9 cellular contexts compared by ENCODE assay signal in genomic region chr11:86115542-86116385, GRCh38. TPM values are rescaled to one million over a fixed set of nuclear protein-coding genes. Genes with fewer than 3 reads are reported as not detected.
A peak's percentile ranks its signal among the peaks of the same experiment; 100 is the strongest.
DNase-seq lines count a peak whose midpoint lies in the region; ATAC-seq, FAIRE-seq and TF ChIP-seq lines count a peak whose summit lies in the region.
"Had no signal": no experiment of that assay in that cellular context is flagged by ENCODE, and none has a peak within 500 bp of the region (broad histone marks: within the 10 kb centered on the region; RNA-seq: fewer than 3 reads in every experiment).

No MANE protein-coding gene starts in this region.

- peak; percentile 67 for FAIRE-seq in keratinocyte (lab: Jason Lieb, UNC)

- H3K27ac ChIP-seq in OCI-LY3 (ENCODE audit: low read length): peak overlapping the region; percentile 84
- H3K27ac ChIP-seq in keratinocyte (ENCODE audit: control insufficient read depth, insufficient read depth, low read length): peak overlapping the region; percentile 86
- H3K27ac ChIP-seq: cardiac muscle cell had no signal

- H3K9ac ChIP-seq in OCI-LY3 (ENCODE audit: low read length) (peak overlapping the region; percentile 80), keratinocyte (ENCODE audit: control insufficient read depth, extremely low read depth, insufficient read depth, low read length) (peak overlapping the region; percentile 68)

- TF ChIP-seq POLR2A in GM18505 (IDR thresholded peaks at IDR 0.05; ENCODE audit: borderline replicate concordance, extremely low read depth, insufficient read depth, insufficient read length): no peak

- TF ChIP-seq CTCF in HFFc6 (IDR thresholded peaks at IDR 0.05) (peak; percentile 39), OCI-LY3 (IDR thresholded peaks at IDR 0.05; ENCODE audit: low read depth, low read length) (no peak; the same call in 1 of the 2 replicates), keratinocyte (optimal IDR thresholded peaks at IDR 0.05 in 1 of 3, IDR thresholded peaks at IDR 0.05 in 1 of 3, conservative IDR thresholded peaks at IDR 0.05 in 1 of 3; ENCODE audit: extremely low read depth in 1 of 3, insufficient read depth in 2 of 3, low read length in 3 of 3) (peak in 2 of 3 experiments; percentile 12 to 37), type B pancreatic cell (conservative IDR thresholded peaks at IDR 0.05) (no peak)

- no peaks in the 10 kb centered on the region for H3K9me3 Mint-ChIP-seq in HFFc6
- no peaks in the 10 kb centered on the region for H3K9me3 Mint-ChIP-seq in type B pancreatic cell

- H3K9me3 ChIP-seq in OCI-LY3 (ENCODE audit: insufficient read depth, low read length) (no peaks in the 10 kb centered on the region), keratinocyte (ENCODE audit: control insufficient read depth, low read depth, low read length) (no peaks in the 10 kb centered on the region)

- dilution Hi-C loops in keratinocyte (cut with MboI; ENCODE audit: extremely low pct_ligation_motif_present, low sequenced_read_pairs): no loop called here

- DNase-seq in HFFc6 (peak; percentile 16), keratinocyte (ENCODE audit: low read depth, low spot score) (no peak), type B pancreatic cell (ENCODE audit: extremely low spot score, unreplicated experiment) (no peak), retina (no peak), AG08395 (ENCODE audit: low spot score) (no peak), D341Med (ENCODE audit: low spot score) (no peak)

- H3K27me3 Mint-ChIP-seq in HFFc6 (ENCODE audit: insufficient read depth): no peaks in the 10 kb centered on the region
- H3K27me3 Mint-ChIP-seq in type B pancreatic cell: peaks cover 5% of the 10 kb centered on the region

- H3K4me2 ChIP-seq in OCI-LY3 (ENCODE audit: low read length) (peak overlapping the region; percentile 91), keratinocyte (ENCODE audit: control insufficient read depth, extremely low read depth, insufficient read depth, low read depth, low read length) (peak overlapping the region; percentile 67)

- ATAC-seq in GM18505 (IDR thresholded peaks at IDR 0.05; ENCODE audit: unreplicated experiment): peak; percentile 37

- peak overlapping the region; percentile 35 for H2AFZ ChIP-seq in OCI-LY3 (ENCODE audit: low read depth, low read length)
- H2AFZ ChIP-seq in keratinocyte (ENCODE audit: control insufficient read depth, low read length): peak overlapping the region; percentile 9

- H3K27ac Mint-ChIP-seq in HFFc6: peak overlapping the region; percentile 72
- no peak overlapping the region for H3K27ac Mint-ChIP-seq in type B pancreatic cell

- no peaks in the 10 kb centered on the region for H3K27me3 ChIP-seq in OCI-LY3 (ENCODE audit: low read depth, low read length)
- no peaks in the 10 kb centered on the region for H3K27me3 ChIP-seq in keratinocyte (ENCODE audit: control insufficient read depth, extremely low read depth, insufficient read depth, low read length)
- H3K27me3 ChIP-seq: cardiac muscle cell had no signal

- H3K4me3 Mint-ChIP-seq in HFFc6 (peak overlapping the region; percentile 73), type B pancreatic cell (no peak overlapping the region)

- H3K36me3 ChIP-seq in OCI-LY3 (replicated peaks; ENCODE audit: low read depth, low read length) (no peaks in the 10 kb centered on the region), keratinocyte (ENCODE audit: control insufficient read depth in 2 of 2, extremely low read depth in 1 of 2, insufficient read depth in 2 of 2, low read length in 2 of 2) (no peaks in the 10 kb centered on the region)
- H3K36me3 ChIP-seq: cardiac muscle cell had no signal

- H3K4me1 ChIP-seq in OCI-LY3 (ENCODE audit: low read length): peaks cover 47% of the 10 kb centered on the region
- H3K4me1 ChIP-seq in keratinocyte (ENCODE audit: control insufficient read depth, extremely low read depth, insufficient read depth, low read length): peaks cover 25% of the 10 kb centered on the region

- peaks cover 36% of the 10 kb centered on the region for H3K4me1 Mint-ChIP-seq in HFFc6 (ENCODE audit: low read depth)
- peaks cover 7% of the 10 kb centered on the region for H3K4me1 Mint-ChIP-seq in type B pancreatic cell (ENCODE audit: unreplicated experiment)

- H3K9me1 ChIP-seq in keratinocyte (ENCODE audit: control insufficient read depth, extremely low read depth, insufficient read depth, low read length): no peaks in the 10 kb centered on the region

- H4K20me1 ChIP-seq in OCI-LY3 (ENCODE audit: insufficient read depth, low read length) (no peaks in the 10 kb centered on the region), keratinocyte (ENCODE audit: control insufficient read depth, extremely low read depth, insufficient read depth, low read length) (no peaks in the 10 kb centered on the region)

- H3K79me2 ChIP-seq in OCI-LY3 (ENCODE audit: low read length): no peaks in the 10 kb centered on the region
- H3K79me2 ChIP-seq in keratinocyte (ENCODE audit: control insufficient read depth, insufficient read depth, low read length): no peaks in the 10 kb centered on the region

- H3K4me3 ChIP-seq in OCI-LY3 (ENCODE audit: low read length) (peak overlapping the region; percentile 70), keratinocyte (ENCODE audit: control insufficient read depth in 2 of 3, extremely low read depth in 1 of 3, insufficient read depth in 2 of 3, low read depth in 1 of 3, low read length in 3 of 3) (peak overlapping the region in 1 of 3 experiments; percentile 16)
- H3K4me3 ChIP-seq: cardiac muscle cell had no signal

- H3K36me3 Mint-ChIP-seq in HFFc6 (ENCODE audit: low read depth): no peaks in the 10 kb centered on the region
- H3K36me3 Mint-ChIP-seq in type B pancreatic cell: no peaks in the 10 kb centered on the region

RNA-seq across cellular contexts. Expression of gene PICALM, which starts 46.9 kb away (rescaled TPM):
- total RNA-seq in HFFc6 (2021; fragmentation: NEBNext Ultra II Directional; extraction: Animal tissue kit (Norgen Biotek cat#: 25700)): 100 to 1,000 TPM; 193 to 267 (median 244) TPM
- 265 to 313 TPM (median 293 TPM) in 3 replicates for polyA plus RNA-seq in keratinocyte
- polyA plus RNA-seq in keratinocyte (2011; ENCODE audit: low read depth): 265 TPM
- 168 and 340 TPM in 2 replicates for polyA plus RNA-seq in keratinocyte (2011; cell fraction: cytosol; rRNA removed)
- polyA plus RNA-seq in keratinocyte (2011; cell fraction: nucleus; rRNA removed): 353 and 393 TPM in 2 replicates
- 125 and 152 TPM in 2 replicates for polyA plus RNA-seq in keratinocyte (2012; ENCODE audit: low replicate concordance)
- polyA minus RNA-seq in keratinocyte: 198 to 513 TPM (median 466 TPM) in 3 replicates
- 283 TPM for polyA minus RNA-seq in keratinocyte (2011; cell fraction: cytosol; rRNA and poly(A)+ RNA removed)
- polyA minus RNA-seq in keratinocyte (2011; cell fraction: nucleus; rRNA and poly(A)+ RNA removed): 343 and 577 TPM in 2 replicates
- 137 and 149 TPM in 2 replicates for total RNA-seq in type B pancreatic cell (ENCODE audit: low replicate concordance)

Comparison
In these comparisons a context has a peak if more than half of its experiments do, and no peak if none do; other contexts are left out.
1. CTCF ChIP-seq: peak in HFFc6 (single experiment) and keratinocyte (2 of 3); none in OCI-LY3 (single experiment) and type B pancreatic cell (single experiment).